In genomic region chr1:24043345-24044032, GRCh38 we compare ENCODE assay signal across 1 cellular context.
A peak's percentile ranks its signal among the peaks of the same experiment; 100 is the strongest.
TF ChIP-seq lines count a peak whose summit lies in the region.

No MANE protein-coding gene starts in this region.

TF ChIP-seq in GM12878, 131 proteins besides CTCF, POLR2A, EP300 and RAD21 (continued from another document):
- peak; percentile 35; the same call in 1 of the 2 replicates for TF ChIP-seq EED (IDR thresholded peaks at IDR 0.05; ENCODE audit: low read depth)
